Comparison of ENCODE assay signal across 16 cellular contexts in genomic region chr3:64027708-64028107, GRCh38. TPM values are rescaled to one million over a fixed set of nuclear protein-coding genes. Genes with fewer than 3 reads are reported as not detected.
A peak's percentile ranks its signal among the peaks of the same experiment; 100 is the strongest.
DNase-seq lines count a peak whose midpoint lies in the region; TF ChIP-seq lines count a peak whose summit lies in the region.
"Had no signal": no experiment of that assay in that cellular context is flagged by ENCODE, and none has a peak within 500 bp of the region (broad histone marks: within the 10 kb centered on the region; RNA-seq: fewer than 3 reads in every experiment).

No MANE protein-coding gene starts in this region.

- H3K27me3 Mint-ChIP-seq in brain, result no peaks in the 10 kb centered on the region

- peaks cover 14% of the 10 kb centered on the region for H3K4me1 ChIP-seq in neuron (ENCODE audit: insufficient read depth, low read length)
- no peaks in the 10 kb centered on the region for H3K4me1 ChIP-seq in ovary (ENCODE audit: insufficient read depth)

- H3K4me3 ChIP-seq in neuron (ENCODE audit: low read length), result no peak overlapping the region
- H3K4me3 ChIP-seq in ovary, result no peak overlapping the region
- H3K4me3 ChIP-seq: A549; BLaER1 treated with 17β-estradiol and CSF1 and Interleukin-3, amounts not matched to agents 10 nM and 100 nM had no signal

- H3K27ac Mint-ChIP-seq in brain, result peak overlapping the region in 3 of 5 experiments; percentile 8 to 87 (median 59)
- H3K27ac Mint-ChIP-seq: CD8-positive, alpha-beta T cell; H9 had no signal

- H3K9me3 ChIP-seq in neuron (ENCODE audit: low read length), result no peaks in the 10 kb centered on the region
- no peaks in the 10 kb centered on the region for H3K9me3 ChIP-seq in ovary
- H3K9me3 ChIP-seq: A549; BLaER1 treated with 17β-estradiol and CSF1 and Interleukin-3, amounts not matched to agents 10 nM and 100 nM had no signal

- H3K9me3 Mint-ChIP-seq in brain, result no peaks in the 10 kb centered on the region
- H3K9me3 Mint-ChIP-seq: CD8-positive, alpha-beta T cell; H9 had no signal

- H3K27ac ChIP-seq in ovary, result no peak overlapping the region
- H3K27ac ChIP-seq: 22Rv1; BLaER1 treated with 17β-estradiol and CSF1 and Interleukin-3, amounts not matched to agents 10 nM and 100 nM had no signal

- peak overlapping the region; percentile 3 for H2AFZ ChIP-seq in neuron (ENCODE audit: low read depth, low read length)

- peak overlapping the region in 1 of 5 experiments; percentile 61 for H3K4me3 Mint-ChIP-seq in brain
- H3K4me3 Mint-ChIP-seq: CD8-positive, alpha-beta T cell; H9 had no signal

- intact Hi-C loops in ovary (cut with DNase I), result loop anchor here in 1 of 4 donors (5.0 kb wide), 1 partner anchor 370 kb away; no protein-coding TSS in a partner anchor

- H3K36me3 Mint-ChIP-seq in brain, result peaks cover under 1% of the 10 kb centered on the region
- H3K36me3 Mint-ChIP-seq: CD8-positive, alpha-beta T cell had no signal

- H3K27me3 ChIP-seq in neuron (ENCODE audit: insufficient read depth, low read length) (no peaks in the 10 kb centered on the region), ovary (no peaks in the 10 kb centered on the region)
- H3K27me3 ChIP-seq: BLaER1 treated with 17β-estradiol and CSF1 and Interleukin-3, amounts not matched to agents 10 nM and 100 nM had no signal

- TF ChIP-seq POLR2A in ovary (IDR thresholded peaks at IDR 0.05), result no peak

- peaks cover 50% of the 10 kb centered on the region for H3K4me1 Mint-ChIP-seq in brain

- H3K36me3 ChIP-seq in neuron (ENCODE audit: insufficient read depth, low read length) (no peaks in the 10 kb centered on the region), ovary (no peaks in the 10 kb centered on the region)
- H3K36me3 ChIP-seq: BLaER1 treated with 17β-estradiol and CSF1 and Interleukin-3, amounts not matched to agents 10 nM and 100 nM had no signal

- peak; percentile 3 for DNase-seq in NCI-H146 (lab: John Stamatoyannopoulos, UW)
- DNase-seq in NCI-H146 treated with DMSO at 0.1 percent for 48 hours (lab: John Stamatoyannopoulos, UW; ENCODE audit: unreplicated experiment), result no peak
- no peak for DNase-seq in ACHN
- DNase-seq in stimulated activated CD4-positive, alpha-beta T cell treated with anti-CD3 and anti-CD28 coated beads, Interleukin-4, amount 100 ng/mL, for 24 hours, result no peak
- no peak for DNase-seq in ovary
- DNase-seq: Calu3; CD8-positive, alpha-beta T cell; DMS79 treated with DMSO at 0.1 percent for 48 hours; GF-D8; H9; IMR-90 had no signal

- in situ Hi-C loops in ACHN (cut with HindIII; ENCODE audit: low pct_ligation_motif_present, low pct_unique_long_range_greater_than_20kb, low sequenced_read_pairs), result loop anchor here (25.0 kb wide), 1 partner anchor 435 kb away; no protein-coding TSS in a partner anchor

- 75 to 80% (median 78%) methylated on average over 6 of the region's 6 CpGs for WGBS in ovary, 3 donors

- TF ChIP-seq CTCF in brain (conservative IDR thresholded peaks at IDR 0.05) (no peak), ovary (IDR thresholded peaks at IDR 0.05) (no peak)

- no peak for TF ChIP-seq EP300 in ovary (IDR thresholded peaks at IDR 0.05)

RNA-seq across cellular contexts. Expression of gene PSMD6, which starts 4.4 kb away (rescaled TPM):
- polyA plus RNA-seq in brain (ENCODE audit: insufficient read depth, low read depth, low replicate concordance), result 39.4 TPM
- 10 to 100 TPM; 30.8 to 60.7 (median 55.7) TPM for total RNA-seq in ovary
- polyA plus RNA-seq in ovary, result 10 to 100 TPM; 51.0 to 68.6 TPM
